Comparison of ENCODE assay signal across 8 cellular contexts in genomic region chr10:91389636-91390512, GRCh38. TPM values are rescaled to one million over a fixed set of nuclear protein-coding genes. Genes with fewer than 3 reads are reported as not detected.
A peak's percentile ranks its signal among the peaks of the same experiment; 100 is the strongest.
DNase-seq lines count a peak whose midpoint lies in the region; ATAC-seq, FAIRE-seq and TF ChIP-seq lines count a peak whose summit lies in the region.

No MANE protein-coding gene starts in this region.

- peaks cover 0 to 8% (median 0%) of the 10 kb centered on the region in 4 donors for H3K4me1 ChIP-seq in stomach

- H3K4me3 ChIP-seq in stomach, result peak overlapping the region in 1 of 4 donors; percentile 13

- peak; percentile 29 for DNase-seq in DMS153 (lab: John Stamatoyannopoulos, UW)
- DNase-seq in GM19239 (ENCODE audit: insufficient read length, low spot score), result peak; percentile 24
- peak; percentile 53 for DNase-seq in NCI-H345 (lab: John Stamatoyannopoulos, UW)
- DNase-seq in astrocyte of the hippocampus (ENCODE audit: low read depth, low spot score), result peak; percentile 75
- DNase-seq in iPS-NIHi7 (ENCODE audit: extremely low spot score), result peak; percentile 22
- DNase-seq in stomach, result no peak
- no peak for DNase-seq in islet precursor cell

- H3K27ac ChIP-seq in stomach, result no peak overlapping the region

- WGBS in stomach, 5 donors, result 17 to 19% (median 18%) methylated on average over 8 of the region's 8 CpGs

- no peak for TF ChIP-seq POLR2A in stomach (IDR thresholded peaks at IDR 0.05)

- H3K9me3 ChIP-seq in stomach, result no peaks in the 10 kb centered on the region

- intact Hi-C loops in stomach (cut with DNase I; ENCODE audit: low total_unique reads), result no loop called here

- ATAC-seq in HG03139 (IDR thresholded peaks at IDR 0.05; ENCODE audit: unreplicated experiment), result peak; percentile 89

- peak in 5 of 7 experiments; percentile 49 to 79 (median 62) for TF ChIP-seq CTCF in stomach (IDR thresholded peaks at IDR 0.05)

- H3K36me3 ChIP-seq in stomach, result no peaks in the 10 kb centered on the region

- no peak for TF ChIP-seq EP300 in stomach (IDR thresholded peaks at IDR 0.05)

- no peaks in the 10 kb centered on the region for H3K27me3 ChIP-seq in stomach

- FAIRE-seq in GM19239 (lab: Jason Lieb, UNC), result peak; percentile 98

RNA-seq across cellular contexts. Expression of gene HECTD2, which starts 20.3 kb away (rescaled TPM):
- 10 to 100 TPM in 4 of 5 donors, 1 to 10 TPM in 1; 1.7 to 32.6 (median 20.9) TPM for total RNA-seq in stomach
- 1 to 10 TPM; 2.1 to 6.2 (median 3.4) TPM for polyA plus RNA-seq in stomach

Comparison
In these comparisons a context has a peak if more than half of its experiments do, and no peak if none do; other contexts are left out.
1. DNase-seq: peak in DMS153 (single experiment), GM19239 (single experiment), NCI-H345 (single experiment), astrocyte of the hippocampus (single experiment) and iPS-NIHi7 (single experiment); none in stomach (single experiment) and islet precursor cell (single experiment).